ENCODE assay signal across 1 cellular context in the genomic region with DNA sequence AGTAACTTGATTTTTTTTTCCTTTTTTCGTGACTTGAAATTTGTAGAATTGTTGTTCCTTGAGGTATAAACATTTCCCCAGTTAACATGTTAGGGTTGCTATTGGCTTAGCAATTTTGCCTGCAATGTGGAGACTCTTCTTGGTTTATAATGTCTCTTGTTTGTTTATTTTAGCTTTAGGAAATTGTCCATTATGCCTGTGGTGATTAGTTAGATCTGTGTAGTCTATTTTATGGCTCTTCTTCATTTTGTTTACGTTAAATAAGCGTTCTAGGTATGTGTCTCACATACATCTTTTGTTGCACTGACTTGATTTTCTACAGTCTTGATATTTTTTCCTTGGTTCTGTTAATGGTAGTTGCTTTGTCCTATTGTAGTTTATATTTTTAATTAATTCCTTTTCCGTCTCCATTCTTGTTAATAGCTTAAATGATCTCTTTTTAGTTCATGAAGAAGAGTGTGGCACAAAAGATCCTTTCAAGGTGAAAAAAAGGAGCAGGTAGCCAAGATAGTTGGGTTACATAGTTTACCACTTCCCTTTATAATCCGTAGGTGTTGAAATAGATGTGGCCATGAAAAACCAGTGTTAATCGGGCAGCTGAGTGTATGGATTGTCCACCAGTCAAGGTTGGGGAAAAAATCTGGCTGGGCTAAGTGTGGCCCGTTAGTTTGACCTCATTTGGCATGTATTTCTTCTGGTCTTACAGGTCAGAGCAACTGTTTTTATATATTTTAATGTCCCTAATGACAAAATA.
TF ChIP-seq lines count a peak whose summit lies in the region.

No MANE protein-coding gene starts in this region.

TF ChIP-seq in GM12878, 131 proteins besides CTCF, POLR2A, EP300 and RAD21:
- TF ChIP-seq, protein P1, sequence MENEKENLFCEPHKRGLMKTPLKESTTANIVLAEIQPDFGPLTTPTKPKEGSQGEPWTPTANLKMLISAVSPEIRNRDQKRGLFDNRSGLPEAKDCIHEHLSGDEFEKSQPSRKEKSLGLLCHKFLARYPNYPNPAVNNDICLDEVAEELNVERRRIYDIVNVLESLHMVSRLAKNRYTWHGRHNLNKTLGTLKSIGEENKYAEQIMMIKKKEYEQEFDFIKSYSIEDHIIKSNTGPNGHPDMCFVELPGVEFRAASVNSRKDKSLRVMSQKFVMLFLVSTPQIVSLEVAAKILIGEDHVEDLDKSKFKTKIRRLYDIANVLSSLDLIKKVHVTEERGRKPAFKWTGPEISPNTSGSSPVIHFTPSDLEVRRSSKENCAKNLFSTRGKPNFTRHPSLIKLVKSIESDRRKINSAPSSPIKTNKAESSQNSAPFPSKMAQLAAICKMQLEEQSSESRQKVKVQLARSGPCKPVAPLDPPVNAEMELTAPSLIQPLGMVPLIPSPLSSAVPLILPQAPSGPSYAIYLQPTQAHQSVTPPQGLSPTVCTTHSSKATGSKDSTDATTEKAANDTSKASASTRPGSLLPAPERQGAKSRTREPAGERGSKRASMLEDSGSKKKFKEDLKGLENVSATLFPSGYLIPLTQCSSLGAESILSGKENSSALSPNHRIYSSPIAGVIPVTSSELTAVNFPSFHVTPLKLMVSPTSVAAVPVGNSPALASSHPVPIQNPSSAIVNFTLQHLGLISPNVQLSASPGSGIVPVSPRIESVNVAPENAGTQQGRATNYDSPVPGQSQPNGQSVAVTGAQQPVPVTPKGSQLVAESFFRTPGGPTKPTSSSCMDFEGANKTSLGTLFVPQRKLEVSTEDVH (IDR thresholded peaks at IDR 0.05; ENCODE audit: low read depth, partially characterized antibody) = no peak
- TF ChIP-seq MLLT1 (IDR thresholded peaks at IDR 0.05) = peak; percentile 18; the same call in 1 of the 2 replicates
TF ChIP-seq in GM12878: peak in this region for 1.
